ENCODE assay signal across 14 cellular contexts in genomic region chr11:108732395-108732794, GRCh38.
A peak's percentile ranks its signal among the peaks of the same experiment; 100 is the strongest.
DNase-seq lines count a peak whose midpoint lies in the region; TF ChIP-seq lines count a peak whose summit lies in the region.
"Had no signal": no experiment of that assay in that cellular context is flagged by ENCODE, and none has a peak within 500 bp of the region (broad histone marks: within the 10 kb centered on the region; RNA-seq: fewer than 3 reads in every experiment).

No MANE protein-coding gene starts in this region.

- DNase-seq in COLO668 (lab: John Stamatoyannopoulos, UW; ENCODE audit: unreplicated experiment) (peak; percentile 34), NCI-H1092 (lab: John Stamatoyannopoulos, UW) (peak; percentile 19), NCI-H2196 treated with DMSO at 0.1 percent for 48 hours (lab: John Stamatoyannopoulos, UW; ENCODE audit: unreplicated experiment) (peak; percentile 15), right atrium auricular region (ENCODE audit: low spot score) (no peak), SW480 (ENCODE audit: low spot score) (no peak), left ventricle myocardium inferior (no peak)
- no peak for DNase-seq in stimulated activated naive CD4-positive, alpha-beta T cell treated with Interleukin-2 at 50 U/mL for 16 hours (lab: John Stamatoyannopoulos, UW)
- DNase-seq: activated naive CD4-positive, alpha-beta T cell treated with anti-CD3 and anti-CD28 coated beads, Interleukin-2, amount 10 ng/mL, durations not matched to agents 7 days and 5 days; caudate nucleus; MM.1S; occipital lobe had no signal

- H3K4me3 ChIP-seq in right atrium auricular region, result no peak overlapping the region
- H3K4me3 ChIP-seq in left ventricle myocardium inferior, result no peak overlapping the region
- H3K4me3 ChIP-seq: SJSA1, thoracic aorta had no signal

- H3K9me3 ChIP-seq in right atrium auricular region (no peaks in the 10 kb centered on the region), left ventricle myocardium inferior (replicated peaks) (no peaks in the 10 kb centered on the region)
- H3K9me3 ChIP-seq: SJSA1, thoracic aorta had no signal

- H3K27me3 ChIP-seq in right atrium auricular region, result no peaks in the 10 kb centered on the region
- no peaks in the 10 kb centered on the region for H3K27me3 ChIP-seq in left ventricle myocardium inferior (ENCODE audit: low read depth)
- H3K27me3 ChIP-seq: SJSA1 had no signal

- intact Hi-C loops in left ventricle myocardium inferior (cut with micrococcal nuclease), result no loop called here

- H3K4me1 ChIP-seq in right atrium auricular region, result peaks cover 0 to 15% of the 10 kb centered on the region in 2 donors
- H3K4me1 ChIP-seq in left ventricle myocardium inferior, result peaks cover 19% of the 10 kb centered on the region

- no peaks in the 10 kb centered on the region for H3K36me3 ChIP-seq in right atrium auricular region
- no peaks in the 10 kb centered on the region for H3K36me3 ChIP-seq in left ventricle myocardium inferior
- H3K36me3 ChIP-seq: SJSA1, thoracic aorta had no signal

- peak overlapping the region; percentile 37 for H3K27ac ChIP-seq in angular gyrus (ENCODE audit: low read depth, low read length)
- H3K27ac ChIP-seq in right atrium auricular region, result no peak overlapping the region
- no peak overlapping the region for H3K27ac ChIP-seq in left ventricle myocardium inferior (replicated peaks)
- H3K27ac ChIP-seq: SJSA1, thoracic aorta had no signal

- no peak for TF ChIP-seq CTCF in right atrium auricular region (IDR thresholded peaks at IDR 0.05)
- TF ChIP-seq CTCF in left ventricle myocardium inferior (IDR thresholded peaks at IDR 0.05; ENCODE audit: borderline replicate concordance), result no peak

Comparison
In these comparisons a context has a peak if more than half of its experiments do, and no peak if none do; other contexts are left out.
1. DNase-seq: peak in COLO668 (single experiment), NCI-H1092 (single experiment) and NCI-H2196 treated with DMSO at 0.1 percent for 48 hours (single experiment); none in right atrium auricular region (single experiment), stimulated activated naive CD4-positive, alpha-beta T cell treated with Interleukin-2 at 50 U/mL for 16 hours (single experiment), SW480 (single experiment) and left ventricle myocardium inferior (single experiment).